In genomic region chr1:221431968-221432367, GRCh38 we compare ENCODE assay signal across 17 cellular contexts.
A peak's percentile ranks its signal among the peaks of the same experiment; 100 is the strongest.
DNase-seq lines count a peak whose midpoint lies in the region; ATAC-seq and TF ChIP-seq lines count a peak whose summit lies in the region.
"Had no signal": no experiment of that assay in that cellular context is flagged by ENCODE, and none has a peak within 500 bp of the region (broad histone marks: within the 10 kb centered on the region; RNA-seq: fewer than 3 reads in every experiment).

No MANE protein-coding gene starts in this region.

- H3K23ac ChIP-seq in IMR-90 (ENCODE audit: low read depth, low read length) (no peak overlapping the region), mesenchymal stem cell (ENCODE audit: low read length in 2 of 2) (no peak overlapping the region)

- no peak overlapping the region for H2BK12ac ChIP-seq in mesenchymal stem cell (ENCODE audit: low read length in 2 of 2)

- H2BK120ac ChIP-seq in IMR-90 (ENCODE audit: low read depth, low read length): peak overlapping the region; percentile 61
- no peak overlapping the region for H2BK120ac ChIP-seq in mesenchymal stem cell (ENCODE audit: low read depth, low read length)

- H3K27me3 Mint-ChIP-seq in chondrocyte (ENCODE audit: low read depth): no peaks in the 10 kb centered on the region
- peaks cover 15% of the 10 kb centered on the region for H3K27me3 Mint-ChIP-seq in activated T-helper 17 cell treated with anti-CD3 and anti-CD28 coated beads, Interleukin-2, amount 50 U/mL, for 72 hours

- H2AFZ ChIP-seq in ACC112 (ENCODE audit: low read length, unreplicated experiment) (peak overlapping the region; percentile 2), IMR-90 (replicated peaks; ENCODE audit: low read length, poor library complexity) (no peak overlapping the region), mesenchymal stem cell (ENCODE audit: low read depth, low read length) (no peak overlapping the region)

- TF ChIP-seq RAD21 in IMR-90 (IDR thresholded peaks at IDR 0.05; ENCODE audit: low read length): no peak

- H4K91ac ChIP-seq in IMR-90 (ENCODE audit: insufficient read depth, low read depth, low read length) (peak overlapping the region; percentile 65; the same call in 1 of the 2 replicates), mesenchymal stem cell (ENCODE audit: low read length) (no peak overlapping the region)

- no peak overlapping the region for H3K56ac ChIP-seq in IMR-90 (ENCODE audit: extremely low read depth, insufficient read depth, low read length)

- H3K14ac ChIP-seq in IMR-90 (replicated peaks; ENCODE audit: low read depth, low read length) (no peak overlapping the region), mesenchymal stem cell (ENCODE audit: low read length in 2 of 2) (no peak overlapping the region)

- H3K4me1 Mint-ChIP-seq in stimulated activated effector memory CD8-positive, alpha-beta T cell treated with anti-CD3 and anti-CD28 coated beads, Interleukin-12 subunit alpha, Interleukin-12 subunit beta, amount 100 ng/mL, for 72 hours: peaks cover 8% of the 10 kb centered on the region
- no peaks in the 10 kb centered on the region for H3K4me1 Mint-ChIP-seq in chondrocyte (ENCODE audit: low read depth)
- H3K4me1 Mint-ChIP-seq in activated T-helper 17 cell treated with anti-CD3 and anti-CD28 coated beads, Interleukin-2, amount 50 U/mL, for 72 hours: no peaks in the 10 kb centered on the region
- H3K4me1 Mint-ChIP-seq: IgD-negative memory B cell had no signal

- DNase-seq in IMR-90: no peak
- peak; percentile 67 for DNase-seq in mesenchymal stem cell
- DNase-seq in stimulated activated effector memory CD8-positive, alpha-beta T cell treated with anti-CD3 and anti-CD28 coated beads, Interleukin-12 subunit alpha, Interleukin-12 subunit beta, amount 100 ng/mL, for 72 hours (ENCODE audit: low spot score in 2 of 2): no peak
- DNase-seq in chondrocyte (ENCODE audit: low spot score): no peak
- no peak for DNase-seq in occipital lobe (lab: John Stamatoyannopoulos, UW)
- DNase-seq: BE2C; CD8-positive, alpha-beta T cell; COR-L47; DND-41; GDM1; KG1 had no signal

- peak overlapping the region; percentile 4 for H3K27ac Mint-ChIP-seq in stimulated activated effector memory CD8-positive, alpha-beta T cell treated with anti-CD3 and anti-CD28 coated beads, Interleukin-12 subunit alpha, Interleukin-12 subunit beta, amount 100 ng/mL, for 72 hours
- no peak overlapping the region for H3K27ac Mint-ChIP-seq in chondrocyte (ENCODE audit: unreplicated experiment)
- no peak overlapping the region for H3K27ac Mint-ChIP-seq in activated T-helper 17 cell treated with anti-CD3 and anti-CD28 coated beads, Interleukin-2, amount 50 U/mL, for 72 hours
- H3K27ac Mint-ChIP-seq: CD14-positive monocyte; CD8-positive, alpha-beta T cell; IgD-negative memory B cell had no signal

- peaks cover 10% of the 10 kb centered on the region for H3K9me3 Mint-ChIP-seq in stimulated activated effector memory CD8-positive, alpha-beta T cell treated with anti-CD3 and anti-CD28 coated beads, Interleukin-12 subunit alpha, Interleukin-12 subunit beta, amount 100 ng/mL, for 72 hours
- no peaks in the 10 kb centered on the region for H3K9me3 Mint-ChIP-seq in chondrocyte (ENCODE audit: low read depth)
- H3K9me3 Mint-ChIP-seq in activated T-helper 17 cell treated with anti-CD3 and anti-CD28 coated beads, Interleukin-2, amount 50 U/mL, for 72 hours: no peaks in the 10 kb centered on the region
- H3K9me3 Mint-ChIP-seq: HFFc6 had no signal

- no peak overlapping the region for H3K9ac ChIP-seq in IMR-90 (ENCODE audit: low read depth, low read length)
- no peak overlapping the region for H3K9ac ChIP-seq in mesenchymal stem cell (ENCODE audit: low read length)

- intact Hi-C loops in IMR-90 (cut with micrococcal nuclease): loop anchor here (1.0 to 10.0 kb wide), 6 partner anchors 164 to 1655 kb away; no protein-coding TSS in a partner anchor

- TF ChIP-seq CTCF in IMR-90 (conservative IDR thresholded peaks at IDR 0.05; ENCODE audit: low read depth, low read length) (no peak), chondrocyte (IDR thresholded peaks at IDR 0.05) (no peak)

- H2AK5ac ChIP-seq in IMR-90 (ENCODE audit: low read depth, low read length) (no peak overlapping the region), mesenchymal stem cell (ENCODE audit: low read length, severe bottlenecking) (no peak overlapping the region)

- H3K4me1 ChIP-seq in ACC112 (ENCODE audit: control insufficient read depth, insufficient read depth, low read length, unreplicated experiment) (peaks cover 34% of the 10 kb centered on the region), IMR-90 (ENCODE audit: control insufficient read depth, insufficient read depth, low read length) (peaks cover 6% of the 10 kb centered on the region), mesenchymal stem cell (ENCODE audit: control insufficient read depth, insufficient read depth, low read depth, low read length) (no peaks in the 10 kb centered on the region)
- H3K4me1 ChIP-seq: BE2C, HAP-1 had no signal

- ATAC-seq in IMR-90 (ENCODE audit: low read depth): no peak
- ATAC-seq in stimulated activated effector memory CD8-positive, alpha-beta T cell treated with anti-CD3 and anti-CD28 coated beads, Interleukin-12 subunit alpha, Interleukin-12 subunit beta, amount 100 ng/mL, for 72 hours: no peak
- ATAC-seq in activated T-helper 17 cell treated with anti-CD3 and anti-CD28 coated beads, Interleukin-2, amount 50 U/mL, for 72 hours (replicated peaks): no peak
- ATAC-seq: CD8-positive, alpha-beta T cell had no signal

- H4K8ac ChIP-seq in IMR-90 (ENCODE audit: low read depth in 2 of 2, low read length in 2 of 2) (0 out of 4 replicates have a peak overlapping the region, but pooled peaks of 1 of the 2 experiments have one; percentile 45), mesenchymal stem cell (ENCODE audit: low read length) (no peak overlapping the region)

- H3K27ac ChIP-seq in ACC112 (ENCODE audit: low read depth, low read length) (no peak overlapping the region), IMR-90 (ENCODE audit: insufficient read depth, low read length) (no peak overlapping the region), mesenchymal stem cell (ENCODE audit: low read length, poor library complexity, severe bottlenecking) (no peak overlapping the region)

- no peaks in the 10 kb centered on the region for H3K79me2 ChIP-seq in ACC112 (ENCODE audit: control insufficient read depth, insufficient read depth, low read length, unreplicated experiment)

- no peak for TF ChIP-seq POLR2A in IMR-90 (IDR thresholded peaks at IDR 0.05; ENCODE audit: low read depth, low read length)

- POLR2A ChIA-PET in IMR-90 (lab: Charles Lee; ENCODE audit: unreplicated experiment): interaction anchor here (0.5 to 1.3 kb wide), 2 partner anchors 168 to 277 kb away, joined by 4 to 6 read pairs; no protein-coding TSS in a partner anchor

- H3K27me3 ChIP-seq in ACC112 (ENCODE audit: insufficient read depth, low read length): no peaks in the 10 kb centered on the region
- H3K27me3 ChIP-seq in IMR-90 (ENCODE audit: control insufficient read depth, insufficient read depth, low read length): no peaks in the 10 kb centered on the region
- H3K27me3 ChIP-seq in mesenchymal stem cell (ENCODE audit: control insufficient read depth in 1 of 2, insufficient read depth in 1 of 2, low read length in 2 of 2): no peaks in the 10 kb centered on the region
- H3K27me3 ChIP-seq: BE2C had no signal

- H4K5ac ChIP-seq in IMR-90 (ENCODE audit: low read depth, low read length): peak overlapping the region; percentile 72; the same call in 1 of the 2 replicates

- CTCF ChIA-PET in IMR-90 (lab: Yijun Ruan, JAX): interaction anchor here (0.5 to 3.0 kb wide), 6 partner anchors 84 to 557 kb away, joined by 3 to 43 read pairs (median 4); no protein-coding TSS in a partner anchor

- H3K4me2 ChIP-seq in IMR-90 (ENCODE audit: low read depth, low read length) (no peak overlapping the region), mesenchymal stem cell (ENCODE audit: low read length, poor library complexity, severe bottlenecking) (no peak overlapping the region)

- in situ Hi-C loops in IMR-90 (cut with MboI; ENCODE audit: low sequenced_read_pairs): loop anchor here (10.0 kb wide), 2 partner anchors 167 to 617 kb away; no protein-coding TSS in a partner anchor

- dilution Hi-C loops in IMR-90 (cut with HindIII; ENCODE audit: low sequenced_read_pairs, unreplicated experiment): no loop called here

- H2BK5ac ChIP-seq in IMR-90 (ENCODE audit: low read depth, low read length, poor library complexity, severe bottlenecking) (no peak overlapping the region), mesenchymal stem cell (ENCODE audit: low read depth, low read length, poor library complexity, severe bottlenecking) (no peak overlapping the region)

- no peaks in the 10 kb centered on the region for H3K36me3 Mint-ChIP-seq in stimulated activated effector memory CD8-positive, alpha-beta T cell treated with anti-CD3 and anti-CD28 coated beads, Interleukin-12 subunit alpha, Interleukin-12 subunit beta, amount 100 ng/mL, for 72 hours
- no peaks in the 10 kb centered on the region for H3K36me3 Mint-ChIP-seq in chondrocyte (ENCODE audit: low read depth)
- no peaks in the 10 kb centered on the region for H3K36me3 Mint-ChIP-seq in activated T-helper 17 cell treated with anti-CD3 and anti-CD28 coated beads, Interleukin-2, amount 50 U/mL, for 72 hours (ENCODE audit: low read depth)
- H3K36me3 Mint-ChIP-seq: CD14-positive monocyte; CD8-positive, alpha-beta T cell; IgD-negative memory B cell had no signal

- H3K36me3 ChIP-seq in ACC112 (ENCODE audit: insufficient read depth, low read length) (no peaks in the 10 kb centered on the region), IMR-90 (ENCODE audit: control insufficient read depth, insufficient read depth, low read length) (no peaks in the 10 kb centered on the region), mesenchymal stem cell (ENCODE audit: control insufficient read depth in 1 of 2, insufficient read depth in 2 of 2, low read depth in 1 of 2, low read length in 2 of 2) (no peaks in the 10 kb centered on the region)
- H3K36me3 ChIP-seq: BE2C, HAP-1 had no signal

- H2BK15ac ChIP-seq in IMR-90 (ENCODE audit: low read depth, low read length) (peak overlapping the region; percentile 62; the same call in 1 of the 3 replicates), mesenchymal stem cell (ENCODE audit: low read depth, poor library complexity, severe bottlenecking) (no peak overlapping the region)

- H2BK20ac ChIP-seq in IMR-90 (ENCODE audit: low read depth, low read length): peak overlapping the region; percentile 36; the same call in 1 of the 2 replicates

- H3K9me1 ChIP-seq in IMR-90 (ENCODE audit: insufficient read depth, low read length): peaks cover 2% of the 10 kb centered on the region; the same call in 1 of the 2 replicates

- H3K4ac ChIP-seq in IMR-90 (ENCODE audit: low read depth, low read length) (peak overlapping the region; percentile 65; the same call in 1 of the 2 replicates), mesenchymal stem cell (ENCODE audit: low read depth in 1 of 2, low read length in 2 of 2) (no peak overlapping the region)

- BruUV-seq in IMR-90 (replicated peaks; lab: Mats Ljungman, UMichigan): no TSS peak

- no peak overlapping the region for H3K4me3 Mint-ChIP-seq in stimulated activated effector memory CD8-positive, alpha-beta T cell treated with anti-CD3 and anti-CD28 coated beads, Interleukin-12 subunit alpha, Interleukin-12 subunit beta, amount 100 ng/mL, for 72 hours
- no peak overlapping the region for H3K4me3 Mint-ChIP-seq in chondrocyte (ENCODE audit: unreplicated experiment)
- H3K4me3 Mint-ChIP-seq in activated T-helper 17 cell treated with anti-CD3 and anti-CD28 coated beads, Interleukin-2, amount 50 U/mL, for 72 hours: no peak overlapping the region
- H3K4me3 Mint-ChIP-seq: CD14-positive monocyte; CD8-positive, alpha-beta T cell; HFFc6; IgD-negative memory B cell had no signal

- no peaks in the 10 kb centered on the region for H4K20me1 ChIP-seq in IMR-90 (ENCODE audit: insufficient read depth, low read length)

- H3K4me3 ChIP-seq in ACC112 (ENCODE audit: low read depth, low read length): no peak overlapping the region
- H3K4me3 ChIP-seq in IMR-90 (ENCODE audit: insufficient read depth, low read depth, low read length): no peak overlapping the region
- H3K4me3 ChIP-seq in mesenchymal stem cell (ENCODE audit: insufficient read depth in 1 of 2, low read depth in 1 of 2, low read length in 2 of 2): no peak overlapping the region
- H3K4me3 ChIP-seq: HAP-1 had no signal

- H2AK9ac ChIP-seq in IMR-90 (replicated peaks; ENCODE audit: low read depth, low read length, poor library complexity): no peak overlapping the region

- peak overlapping the region; percentile 27; the same call in 1 of the 2 replicates for H3K18ac ChIP-seq in IMR-90 (ENCODE audit: low read depth, low read length)
- no peak overlapping the region for H3K18ac ChIP-seq in mesenchymal stem cell (ENCODE audit: low read depth in 1 of 2, low read length in 2 of 2)

- H3K9me3 ChIP-seq in IMR-90 (ENCODE audit: control insufficient read depth, insufficient read depth, low read length): 0 out of 2 replicates have a peak, but pooled peaks cover 1% of the 10 kb centered on the region
- H3K9me3 ChIP-seq in mesenchymal stem cell (ENCODE audit: control insufficient read depth, low read length): no peaks in the 10 kb centered on the region
- H3K9me3 ChIP-seq: BE2C, HAP-1 had no signal

- H3K79me1 ChIP-seq in IMR-90 (ENCODE audit: low read depth in 1 of 2, low read length in 2 of 2): no peaks in the 10 kb centered on the region
- no peaks in the 10 kb centered on the region for H3K79me1 ChIP-seq in mesenchymal stem cell (replicated peaks; ENCODE audit: low read length, poor library complexity, severe bottlenecking)
